Comparison of ENCODE assay signal across 19 cellular contexts in the genomic region with DNA sequence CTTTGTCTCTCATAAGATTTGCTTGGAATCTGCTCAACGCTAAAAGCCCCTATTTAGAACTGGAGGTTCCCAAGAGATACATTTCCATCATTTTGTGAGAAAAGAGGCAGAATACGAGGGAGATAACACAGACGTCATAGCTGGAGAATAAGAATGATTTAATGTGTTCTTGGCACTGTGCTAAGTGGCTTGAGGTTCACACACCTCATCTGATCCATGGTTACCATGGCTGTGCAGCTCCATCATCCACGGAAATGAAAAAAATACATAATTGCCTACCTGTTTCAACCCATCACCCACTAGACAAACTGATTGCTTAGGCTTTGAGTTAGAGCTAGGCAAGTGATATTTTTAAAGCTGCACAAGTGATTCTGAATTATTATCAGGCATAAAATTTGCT.
DNase-seq lines count a peak whose midpoint lies in the region; ATAC-seq, FAIRE-seq and TF ChIP-seq lines count a peak whose summit lies in the region.
"Had no signal": no experiment of that assay in that cellular context is flagged by ENCODE, and none has a peak within 500 bp of the region (broad histone marks: within the 10 kb centered on the region; RNA-seq: fewer than 3 reads in every experiment).

No MANE protein-coding gene starts in this region.

- H3K4me3 Mint-ChIP-seq in nephron progenitor cell, result no peak overlapping the region
- H3K4me3 Mint-ChIP-seq: B cell; CD4-positive, alpha-beta T cell; GM23338 had no signal

- no peaks in the 10 kb centered on the region for H3K27me3 ChIP-seq in uterus

- intact Hi-C loops in uterus (cut with DNase I; ENCODE audit: low total_unique reads), result no loop called here

- TF ChIP-seq CTCF in uterus (IDR thresholded peaks at IDR 0.05) (no peak), nephron progenitor cell (IDR thresholded peaks at IDR 0.05) (no peak)

- DNase-seq in NCI-H146 (lab: John Stamatoyannopoulos, UW), result peak; percentile 10
- DNase-seq in NCI-H146 treated with DMSO at 0.1 percent for 48 hours (lab: John Stamatoyannopoulos, UW; ENCODE audit: unreplicated experiment), result no peak
- DNase-seq in NCI-H2227 (lab: John Stamatoyannopoulos, UW; ENCODE audit: unreplicated experiment), result peak; percentile 37
- DNase-seq in uterus, result peak in 1 of 2 donors; percentile 37
- no peak for DNase-seq in nephron progenitor cell
- DNase-seq: C1 segment of cervical spinal cord; Calu3; CD4-positive, alpha-beta T cell; DMS153; DMS79 treated with DMSO at 0.1 percent for 48 hours; EL; H7 had no signal

- peaks cover 12% of the 10 kb centered on the region for H3K9me3 Mint-ChIP-seq in nephron progenitor cell
- H3K9me3 Mint-ChIP-seq: CD4-positive, alpha-beta T cell had no signal

- no peaks in the 10 kb centered on the region for H3K27me3 Mint-ChIP-seq in nephron progenitor cell (ENCODE audit: low read depth, poor library complexity)
- H3K27me3 Mint-ChIP-seq: B cell; CD4-positive, alpha-beta T cell had no signal

- H3K4me1 Mint-ChIP-seq in nephron progenitor cell, result no peaks in the 10 kb centered on the region

- H3K36me3 Mint-ChIP-seq in nephron progenitor cell (ENCODE audit: low read depth), result no peaks in the 10 kb centered on the region

- FAIRE-seq in islet of Langerhans (lab: Jason Lieb, UNC), result peak; percentile 100
- FAIRE-seq: A204.1, G401.6, GM12891 had no signal

- H3K36me3 ChIP-seq in uterus, result no peaks in the 10 kb centered on the region

- peaks cover under 1 to 4% of the 10 kb centered on the region in 2 donors for H3K4me1 ChIP-seq in uterus

- H3K4me3 ChIP-seq in uterus, result no peak overlapping the region
- H3K4me3 ChIP-seq: GM23338 had no signal

- no peak overlapping the region for H3K27ac Mint-ChIP-seq in nephron progenitor cell
- H3K27ac Mint-ChIP-seq: B cell; CD4-positive, alpha-beta T cell; GM23338 had no signal

- no peak for ATAC-seq in GM19324 (IDR thresholded peaks at IDR 0.05; ENCODE audit: low FRiP score, unreplicated experiment)
- ATAC-seq: GM23338 had no signal

- H3K27ac ChIP-seq in uterus, result peak overlapping the region; percentile 85

- no peak for TF ChIP-seq POLR2A in uterus (IDR thresholded peaks at IDR 0.05)

- H3K9me3 ChIP-seq in uterus, result no peaks in the 10 kb centered on the region

Comparison
In these comparisons a context has a peak if more than half of its experiments do, and no peak if none do; other contexts are left out.
1. DNase-seq: peak in NCI-H146 (single experiment) and NCI-H2227 (single experiment); none in NCI-H146 treated with DMSO at 0.1 percent for 48 hours (single experiment) and nephron progenitor cell (single experiment).